In genomic region chr2:10757814-10758286, GRCh38 we compare ENCODE assay signal across 2 cellular contexts.
TF ChIP-seq lines count a peak whose summit lies in the region.

No MANE protein-coding gene starts in this region.

TF ChIP-seq in HepG2, 621 proteins besides CTCF, POLR2A, EP300 and RAD21:
- no peak for TF ChIP-seq FOXP1 (IDR thresholded peaks at IDR 0.05)
- TF ChIP-seq FOXP1 (CRISPR knock-in tag; IDR thresholded peaks at IDR 0.05), result no peak
- TF ChIP-seq MED1 (CRISPR knock-in tag; IDR thresholded peaks at IDR 0.05), result peak; percentile 5; the same call in 1 of the 2 replicates
- peak; percentile 45; the same call in 1 of the 2 replicates for TF ChIP-seq CCDC6 (CRISPR knock-in tag; IDR thresholded peaks at IDR 0.05)
- TF ChIP-seq ZNF784 (CRISPR knock-in tag; IDR thresholded peaks at IDR 0.05; ENCODE audit: borderline replicate concordance), result no peak
- peak; percentile 71 to 81 for TF ChIP-seq MAFK (conservative IDR thresholded peaks at IDR 0.05 in 1 of 2, IDR thresholded peaks at IDR 0.05 in 1 of 2; ENCODE audit: low read length in 2 of 2)
- TF ChIP-seq DRAP1 (CRISPR knock-in tag; IDR thresholded peaks at IDR 0.05), result 0 out of 2 replicates have a peak, but pooled peaks have one; percentile 6
- 0 out of 2 replicates have a peak, but pooled peaks have one; percentile 11 for TF ChIP-seq YEATS2 (CRISPR knock-in tag; IDR thresholded peaks at IDR 0.05; ENCODE audit: borderline replicate concordance)
- TF ChIP-seq FOXJ3 (CRISPR knock-in tag; IDR thresholded peaks at IDR 0.05; ENCODE audit: borderline replicate concordance), result 0 out of 2 replicates have a peak, but pooled peaks have one; percentile 15
- TF ChIP-seq MXI1 (IDR thresholded peaks at IDR 0.05; ENCODE audit: borderline replicate concordance, low read depth, low read length), result no peak
- TF ChIP-seq ONECUT2 (CRISPR knock-in tag; IDR thresholded peaks at IDR 0.05), result no peak
- no peak for TF ChIP-seq SCMH1 (CRISPR knock-in tag; IDR thresholded peaks at IDR 0.05; ENCODE audit: borderline replicate concordance)
- no peak for TF ChIP-seq LCORL (IDR thresholded peaks at IDR 0.05)
- TF ChIP-seq LCORL (CRISPR knock-in tag; IDR thresholded peaks at IDR 0.05), result peak; percentile 50; the same call in 1 of the 2 replicates
- 0 out of 2 replicates have a peak, but pooled peaks have one; percentile 8 for TF ChIP-seq SPEN (CRISPR knock-in tag; IDR thresholded peaks at IDR 0.05; ENCODE audit: low read depth)
- no peak for TF ChIP-seq ZNF282 (IDR thresholded peaks at IDR 0.05; ENCODE audit: partially characterized antibody)
- no peak for TF ChIP-seq MIER2 (CRISPR knock-in tag; IDR thresholded peaks at IDR 0.05)
- no peak for TF ChIP-seq ZNF792 (CRISPR knock-in tag; IDR thresholded peaks at IDR 0.05)
- TF ChIP-seq KDM6A (CRISPR knock-in tag; IDR thresholded peaks at IDR 0.05; ENCODE audit: low read depth), result 0 out of 2 replicates have a peak, but pooled peaks have one; percentile 9
- TF ChIP-seq DPF2 (CRISPR knock-in tag; IDR thresholded peaks at IDR 0.05; ENCODE audit: borderline replicate concordance, low read depth), result no peak
- no peak for TF ChIP-seq SOX6 (IDR thresholded peaks at IDR 0.05)
- TF ChIP-seq SOX6 (CRISPR knock-in tag; IDR thresholded peaks at IDR 0.05), result 0 out of 2 replicates have a peak, but pooled peaks have one; percentile 16
- 0 out of 2 replicates have a peak, but pooled peaks have one; percentile 3 for TF ChIP-seq HDAC1 (CRISPR knock-in tag; IDR thresholded peaks at IDR 0.05)
- TF ChIP-seq MAFF (IDR thresholded peaks at IDR 0.05; ENCODE audit: low read depth, low read length), result peak; percentile 76
- TF ChIP-seq LRRFIP1 (CRISPR knock-in tag; conservative IDR thresholded peaks at IDR 0.05), result no peak

TF ChIP-seq in K562, 482 proteins besides CTCF, POLR2A, EP300 and RAD21:
- no peak for TF ChIP-seq ZNF282 (CRISPR knock-in tag; IDR thresholded peaks at IDR 0.05)
- TF ChIP-seq MAFG (tag; conservative IDR thresholded peaks at IDR 0.05), result peak; percentile 20; the same call in 1 of the 2 replicates
- peak; percentile 45; the same call in 1 of the 2 replicates for TF ChIP-seq C11orf30 (IDR thresholded peaks at IDR 0.05; ENCODE audit: low read depth)
- no peak for TF ChIP-seq FOXJ2 (tag; IDR thresholded peaks at IDR 0.05)
- TF ChIP-seq ZBTB9 (CRISPR knock-in tag; IDR thresholded peaks at IDR 0.05), result no peak
- no peak for TF ChIP-seq ELF4 (CRISPR knock-in tag; IDR thresholded peaks at IDR 0.05)
- TF ChIP-seq PURB (CRISPR knock-in tag; IDR thresholded peaks at IDR 0.05; ENCODE audit: low read depth), result no peak
- TF ChIP-seq ATF6 (CRISPR knock-in tag; IDR thresholded peaks at IDR 0.05), result no peak
- TF ChIP-seq ZNF316 (IDR thresholded peaks at IDR 0.05), result peak; percentile 70
- peak; percentile 87 for TF ChIP-seq CBX2 (IDR thresholded peaks at IDR 0.05; ENCODE audit: insufficient read depth, low read length, poor library complexity, severe bottlenecking)
